Comparison of ENCODE assay signal across 20 cellular contexts in the genomic region with DNA sequence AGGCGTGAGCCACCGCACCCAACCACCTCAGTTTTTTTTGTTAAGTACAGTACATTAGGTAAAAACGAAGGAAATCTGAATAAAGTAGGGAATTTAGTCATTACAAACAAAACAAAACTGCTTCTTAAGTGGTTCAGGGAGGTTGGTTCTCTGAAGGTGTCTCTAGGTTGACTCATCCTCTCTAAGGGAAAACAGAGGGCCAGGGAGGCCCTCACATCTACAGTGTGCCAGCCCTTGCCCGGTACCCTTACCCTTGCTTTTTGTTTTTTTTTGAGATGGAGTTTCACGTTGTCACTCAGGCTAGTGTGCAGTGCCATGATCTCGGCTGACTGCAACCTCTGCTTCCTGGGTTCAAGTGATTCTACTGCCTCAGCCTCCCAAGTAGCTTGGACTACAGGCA. TPM values are rescaled to one million over a fixed set of nuclear protein-coding genes. Genes with fewer than 3 reads are reported as not detected.
DNase-seq lines count a peak whose midpoint lies in the region; ATAC-seq and TF ChIP-seq lines count a peak whose summit lies in the region.
"Had no signal": no experiment of that assay in that cellular context is flagged by ENCODE, and none has a peak within 500 bp of the region (broad histone marks: within the 10 kb centered on the region; RNA-seq: fewer than 3 reads in every experiment).

No MANE protein-coding gene starts in this region.

- H2AFZ ChIP-seq in IMR-90 (replicated peaks; ENCODE audit: low read length, poor library complexity), result no peak overlapping the region
- H2AFZ ChIP-seq: hepatocyte had no signal

- CTCF ChIA-PET in IMR-90 (lab: Yijun Ruan, JAX), result no interaction called here
- CTCF ChIA-PET in Caco-2 (lab: Charles Lee), result no interaction called here

- no peak overlapping the region for H2BK20ac ChIP-seq in IMR-90 (ENCODE audit: low read depth, low read length)

- H3K36me3 ChIP-seq in IMR-90 (ENCODE audit: control insufficient read depth, insufficient read depth, low read length) (no peaks in the 10 kb centered on the region), psoas muscle (ENCODE audit: insufficient read depth in 1 of 2, low read depth in 1 of 2) (no peaks in the 10 kb centered on the region), Caco-2 (ENCODE audit: control insufficient read depth, insufficient read depth, low read length) (no peaks in the 10 kb centered on the region)
- H3K36me3 ChIP-seq: pancreas, sigmoid colon had no signal

- H3K4me3 Mint-ChIP-seq in T-helper 2 cell treated with Interferon-gamma antibody and Interleukin-4, amounts not matched to agents 5 μg/mL and 100 μg/mL, for 36 hours, result no peak overlapping the region
- no peak overlapping the region for H3K4me3 Mint-ChIP-seq in Caco-2 (ENCODE audit: unreplicated experiment)
- H3K4me3 Mint-ChIP-seq: B cell had no signal

- H3K4me1 ChIP-seq in IMR-90 (ENCODE audit: control insufficient read depth, insufficient read depth, low read length), result peaks cover 12% of the 10 kb centered on the region
- peaks cover 28% of the 10 kb centered on the region for H3K4me1 ChIP-seq in psoas muscle
- H3K4me1 ChIP-seq in Caco-2, result peaks cover 16% of the 10 kb centered on the region
- H3K4me1 ChIP-seq: pancreas had no signal

- ATAC-seq in IMR-90 (ENCODE audit: low read depth) (no peak), psoas muscle (no peak)
- peak; percentile 71 to 80 for ATAC-seq in activated naive CD4-positive, alpha-beta T cell treated with anti-CD3 and anti-CD28 coated beads, Interleukin-2, amount 50 U/mL, for 72 hours
- ATAC-seq: pancreas had no signal

- in situ Hi-C loops in IMR-90 (cut with MboI; ENCODE audit: low sequenced_read_pairs), result no loop called here

- H3K9me3 Mint-ChIP-seq in T-helper 2 cell treated with Interferon-gamma antibody and Interleukin-4, amounts not matched to agents 5 μg/mL and 100 μg/mL, for 36 hours, result no peaks in the 10 kb centered on the region
- H3K9me3 Mint-ChIP-seq in activated naive CD4-positive, alpha-beta T cell treated with anti-CD3 and anti-CD28 coated beads, Interleukin-2, amount 50 U/mL, for 72 hours, result peaks cover 7 to 11% of the 10 kb centered on the region in 2 donors
- H3K9me3 Mint-ChIP-seq in Caco-2 (ENCODE audit: unreplicated experiment), result no peaks in the 10 kb centered on the region

- H3K9me1 ChIP-seq in IMR-90 (ENCODE audit: insufficient read depth, low read length), result peaks cover 22% of the 10 kb centered on the region; the same call in 1 of the 2 replicates

- TF ChIP-seq POLR2A in IMR-90 (IDR thresholded peaks at IDR 0.05; ENCODE audit: low read depth, low read length), result no peak

- no peak overlapping the region for H2BK120ac ChIP-seq in IMR-90 (ENCODE audit: low read depth, low read length)

- H3K9ac ChIP-seq in IMR-90 (ENCODE audit: low read depth, low read length), result no peak overlapping the region

- no peak for TF ChIP-seq CTCF in IMR-90 (conservative IDR thresholded peaks at IDR 0.05; ENCODE audit: low read depth, low read length)
- TF ChIP-seq CTCF in psoas muscle (IDR thresholded peaks at IDR 0.05), result no peak
- TF ChIP-seq CTCF in Caco-2 (IDR thresholded peaks at IDR 0.05; ENCODE audit: insufficient read depth in 1 of 2, low read depth in 1 of 2, low read length in 1 of 2, severe bottlenecking in 1 of 2, unreplicated experiment in 1 of 2), result no peak

- no peak overlapping the region for H3K56ac ChIP-seq in IMR-90 (ENCODE audit: extremely low read depth, insufficient read depth, low read length)

- H3K9me3 ChIP-seq in IMR-90 (ENCODE audit: control insufficient read depth, insufficient read depth, low read length) (no peaks in the 10 kb centered on the region), psoas muscle (no peaks in the 10 kb centered on the region), Caco-2 (no peaks in the 10 kb centered on the region)
- H3K9me3 ChIP-seq: pancreas, sigmoid colon had no signal

- H3K27ac ChIP-seq in IMR-90 (ENCODE audit: insufficient read depth, low read length) (no peak overlapping the region), psoas muscle (peak overlapping the region; percentile 53)
- H3K27ac ChIP-seq: 22Rv1, hepatocyte, pancreas had no signal

- 72% methylated on average over 2 of the region's 6 CpGs; no CpG with 5 or more reads in 1 of the 2 experiments for WGBS in IMR-90 (ENCODE audit: extremely low coverage in 2 of 2, insufficient read length in 1 of 2), 2 experiments
- WGBS in psoas muscle, 3 donors, result 77 to 92% (median 80%) methylated on average over 6 of the region's 6 CpGs

- H3K27me3 ChIP-seq in IMR-90 (ENCODE audit: control insufficient read depth, insufficient read depth, low read length) (no peaks in the 10 kb centered on the region), psoas muscle (ENCODE audit: insufficient read depth in 3 of 3, low read length in 2 of 3) (no peaks in the 10 kb centered on the region), Caco-2 (replicated peaks; ENCODE audit: control insufficient read depth, insufficient read depth, low read length) (no peaks in the 10 kb centered on the region)
- H3K27me3 ChIP-seq: hepatocyte, pancreas, sigmoid colon had no signal

- no peak overlapping the region for H3K23ac ChIP-seq in IMR-90 (ENCODE audit: low read depth, low read length)

- no peaks in the 10 kb centered on the region for H3K27me3 Mint-ChIP-seq in T-helper 2 cell treated with Interferon-gamma antibody and Interleukin-4, amounts not matched to agents 5 μg/mL and 100 μg/mL, for 36 hours (ENCODE audit: low read depth)
- no peaks in the 10 kb centered on the region for H3K27me3 Mint-ChIP-seq in Caco-2 (ENCODE audit: insufficient read depth, unreplicated experiment)
- H3K27me3 Mint-ChIP-seq: B cell had no signal

- BruUV-seq in IMR-90 (replicated peaks; lab: Mats Ljungman, UMichigan) (no TSS peak), Caco-2 (replicated peaks; lab: Mats Ljungman, UMichigan) (no TSS peak)

- H2AK5ac ChIP-seq in IMR-90 (ENCODE audit: low read depth, low read length), result peak overlapping the region; percentile 70

- POLR2A ChIA-PET in IMR-90 (lab: Charles Lee; ENCODE audit: unreplicated experiment) (interaction anchor here (0.7 kb wide), 1 partner anchor 17 kb away, joined by 3 read pairs; no protein-coding TSS in a partner anchor), Caco-2 (lab: Charles Lee) (no interaction called here)

- H3K4ac ChIP-seq in IMR-90 (ENCODE audit: low read depth, low read length), result peak overlapping the region; percentile 15; the same call in 1 of the 2 replicates

- peak overlapping the region; percentile 44 for H2AK9ac ChIP-seq in IMR-90 (replicated peaks; ENCODE audit: low read depth, low read length, poor library complexity)

- H3K4me2 ChIP-seq in IMR-90 (ENCODE audit: low read depth, low read length), result no peak overlapping the region
- H3K4me2 ChIP-seq: hepatocyte had no signal

- H4K91ac ChIP-seq in IMR-90 (ENCODE audit: insufficient read depth, low read depth, low read length), result no peak overlapping the region; the same call in 1 of the 2 replicates

- H3K36me3 Mint-ChIP-seq in T-helper 2 cell treated with Interferon-gamma antibody and Interleukin-4, amounts not matched to agents 5 μg/mL and 100 μg/mL, for 36 hours (ENCODE audit: low read depth), result peaks cover 31% of the 10 kb centered on the region
- peaks cover 11 to 13% of the 10 kb centered on the region in 2 donors for H3K36me3 Mint-ChIP-seq in activated naive CD4-positive, alpha-beta T cell treated with anti-CD3 and anti-CD28 coated beads, Interleukin-2, amount 50 U/mL, for 72 hours
- H3K36me3 Mint-ChIP-seq in Caco-2 (ENCODE audit: insufficient read depth, unreplicated experiment), result peaks cover 12% of the 10 kb centered on the region

- peak overlapping the region; percentile 8 for H2BK5ac ChIP-seq in IMR-90 (ENCODE audit: low read depth, low read length, poor library complexity, severe bottlenecking)

- no peak for TF ChIP-seq RAD21 in IMR-90 (IDR thresholded peaks at IDR 0.05; ENCODE audit: low read length)

- H3K4me1 Mint-ChIP-seq in T-helper 2 cell treated with Interferon-gamma antibody and Interleukin-4, amounts not matched to agents 5 μg/mL and 100 μg/mL, for 36 hours (ENCODE audit: low read depth), result peaks cover 39% of the 10 kb centered on the region
- peaks cover 5% of the 10 kb centered on the region for H3K4me1 Mint-ChIP-seq in Caco-2 (ENCODE audit: low read depth, unreplicated experiment)

- H3K18ac ChIP-seq in IMR-90 (ENCODE audit: low read depth, low read length), result peak overlapping the region; percentile 43

- H3K27ac Mint-ChIP-seq in T-helper 2 cell treated with Interferon-gamma antibody and Interleukin-4, amounts not matched to agents 5 μg/mL and 100 μg/mL, for 36 hours, result peak overlapping the region; percentile 58
- H3K27ac Mint-ChIP-seq in activated naive CD4-positive, alpha-beta T cell treated with anti-CD3 and anti-CD28 coated beads, Interleukin-2, amount 50 U/mL, for 72 hours, result peak overlapping the region; percentile 81 to 85
- no peak overlapping the region for H3K27ac Mint-ChIP-seq in Caco-2 (ENCODE audit: unreplicated experiment)
- H3K27ac Mint-ChIP-seq: B cell had no signal

- H3K4me3 ChIP-seq in IMR-90 (ENCODE audit: insufficient read depth, low read depth, low read length), result no peak overlapping the region
- no peak overlapping the region for H3K4me3 ChIP-seq in psoas muscle
- no peak overlapping the region for H3K4me3 ChIP-seq in Caco-2 (ENCODE audit: low read depth, low read length)
- H3K4me3 ChIP-seq: hepatocyte, pancreas, sigmoid colon had no signal

- intact Hi-C loops in IMR-90 (cut with micrococcal nuclease), result no loop called here
- intact Hi-C loops in psoas muscle (cut with DNase I), result no loop called here
- intact Hi-C loops in Caco-2 (cut with micrococcal nuclease; ENCODE audit: unreplicated experiment), result no loop called here

- H4K5ac ChIP-seq in IMR-90 (ENCODE audit: low read depth, low read length), result no peak overlapping the region

- no peaks in the 10 kb centered on the region for H4K20me1 ChIP-seq in IMR-90 (ENCODE audit: insufficient read depth, low read length)

- 0 out of 2 replicates have a peak overlapping the region, but pooled peaks have one; percentile 72 for H3K14ac ChIP-seq in IMR-90 (replicated peaks; ENCODE audit: low read depth, low read length)

- no peak overlapping the region for H2BK15ac ChIP-seq in IMR-90 (ENCODE audit: low read depth, low read length)

- no peak for DNase-seq in T-helper 2 cell treated with Interferon-gamma antibody and Interleukin-4, amounts not matched to agents 5 μg/mL and 100 μg/mL, for 36 hours (ENCODE audit: low spot score)
- DNase-seq in T-helper 2 cell (no peak), IMR-90 (no peak), psoas muscle (no peak), Caco-2 (no peak), NCI-H2081 (lab: John Stamatoyannopoulos, UW) (no peak), MV-4-11 (lab: John Stamatoyannopoulos, UW) (no peak)
- no peak for DNase-seq in activated naive CD4-positive, alpha-beta T cell treated with anti-CD3 and anti-CD28 coated beads, Interleukin-2, amount 50 U/mL, for 72 hours (ENCODE audit: low spot score in 2 of 2)
- DNase-seq: COR-L47; islet precursor cell; KG1; NCI-H2081 treated with DMSO at 0.1 percent for 48 hours; pancreas; sigmoid colon; stimulated activated naive CD4-positive, alpha-beta T cell; SW 1271 had no signal

- H3K79me1 ChIP-seq in IMR-90 (ENCODE audit: low read depth in 1 of 2, low read length in 2 of 2), result peaks cover 0 to 14% of the 10 kb centered on the region in 2 experiments; a peak in 2 of 4 replicates

- peak overlapping the region in 1 of 2 experiments; percentile 65; a peak in 2 of 4 replicates for H4K8ac ChIP-seq in IMR-90 (ENCODE audit: low read depth in 2 of 2, low read length in 2 of 2)

- dilution Hi-C loops in IMR-90 (cut with HindIII; ENCODE audit: low sequenced_read_pairs, unreplicated experiment), result no loop called here

RNA-seq across cellular contexts. Expression of a gene that starts 17.2 kb away (rescaled TPM):
- total RNA-seq in IMR-90 (2012; rRNA removed) (14.2 and 22.8 TPM in 2 replicates), psoas muscle (10 to 100 TPM; 68.0 to 77.1 (median 72.1) TPM), Caco-2 (2022) (75.5 and 78.8 TPM in 2 replicates)
- polyA plus RNA-seq in IMR-90 (2012; rRNA removed) (77.2 and 101 TPM in 2 replicates), psoas muscle (10 to 100 TPM; 22.7 to 40.3 (median 38.9) TPM)
- 57.0 and 329 TPM in 2 replicates for polyA plus RNA-seq in IMR-90 (2012; cell fraction: cytosol; rRNA removed)
- 200 and 259 TPM in 2 replicates for polyA plus RNA-seq in IMR-90 (2012; cell fraction: nucleus; rRNA removed; ENCODE audit: low replicate concordance)
- 100 to 1,000 TPM; 213 to 255 TPM for total RNA-seq in activated naive CD4-positive, alpha-beta T cell treated with anti-CD3 and anti-CD28 coated beads, Interleukin-2, amount 50 U/mL, for 72 hours

RNA-seq across cellular contexts. Expression of a gene that starts 24.3 kb away (rescaled TPM):
- total RNA-seq in IMR-90 (2012; rRNA removed) (44.8 and 88.0 TPM in 2 replicates), psoas muscle (100 to 1,000 TPM in 2 of 4 donors, 10 to 100 TPM in 2; 87.9 to 136 (median 112) TPM), Caco-2 (2022) (184 and 186 TPM in 2 replicates)
- polyA plus RNA-seq in IMR-90 (2012; rRNA removed) (118 and 157 TPM in 2 replicates), psoas muscle (100 to 1,000 TPM; 118 to 215 (median 139) TPM)
- 210 and 274 TPM in 2 replicates for polyA plus RNA-seq in IMR-90 (2012; cell fraction: cytosol; rRNA removed)
- 65.4 and 112 TPM in 2 replicates for polyA plus RNA-seq in IMR-90 (2012; cell fraction: nucleus; rRNA removed; ENCODE audit: low replicate concordance)
- total RNA-seq in activated naive CD4-positive, alpha-beta T cell treated with anti-CD3 and anti-CD28 coated beads, Interleukin-2, amount 50 U/mL, for 72 hours, result 100 to 1,000 TPM; 280 to 379 TPM

RNA-seq across cellular contexts. Expression of a gene that starts 24.3 kb away (rescaled TPM):
- total RNA-seq in IMR-90 (2012; rRNA removed), result 0.18 and 0.28 TPM in 2 replicates
- polyA plus RNA-seq in IMR-90 (2012; rRNA removed), result 0.60 and 0.67 TPM in 2 replicates
- polyA plus RNA-seq in IMR-90 (2012; cell fraction: cytosol; rRNA removed), result 0.24 and 0.29 TPM in 2 replicates
- polyA plus RNA-seq in IMR-90 (2012; cell fraction: nucleus; rRNA removed; ENCODE audit: low replicate concordance), result 6.1 and 10.8 TPM in 2 replicates
- total RNA-seq in activated naive CD4-positive, alpha-beta T cell treated with anti-CD3 and anti-CD28 coated beads, Interleukin-2, amount 50 U/mL, for 72 hours, result 1 to 10 TPM in 1 of 2 donors, under 1 TPM in 1; 0.45 to 1.5 TPM
- total RNA-seq in psoas muscle, result 1 to 10 TPM in 1 of 4 donors, under 1 TPM in 3; 0.32 to 1.5 (median 0.43) TPM
- polyA plus RNA-seq in psoas muscle, result under 1 TPM; 0.12 to 0.57 (median 0.17) TPM
- total RNA-seq in Caco-2 (2022), result 1.5 and 2.1 TPM in 2 replicates
- total RNA-seq: bronchial epithelial cell had no signal

RNA-seq across cellular contexts. Expression of a gene that starts 41.8 kb away (rescaled TPM):
- total RNA-seq in IMR-90 (2012; rRNA removed) (11.1 and 14.3 TPM in 2 replicates), psoas muscle (10 to 100 TPM; 18.3 to 47.8 (median 31.7) TPM), Caco-2 (2022) (25.6 and 26.0 TPM in 2 replicates)
- polyA plus RNA-seq in IMR-90 (2012; rRNA removed) (11.8 and 13.3 TPM in 2 replicates), psoas muscle (10 to 100 TPM in 1 of 3 donors, 1 to 10 TPM in 2; 8.0 to 13.8 (median 9.1) TPM)
- polyA plus RNA-seq in IMR-90 (2012; cell fraction: cytosol; rRNA removed), result 3.8 and 13.8 TPM in 2 replicates
- polyA plus RNA-seq in IMR-90 (2012; cell fraction: nucleus; rRNA removed; ENCODE audit: low replicate concordance), result 32.7 and 36.9 TPM in 2 replicates
- total RNA-seq in activated naive CD4-positive, alpha-beta T cell treated with anti-CD3 and anti-CD28 coated beads, Interleukin-2, amount 50 U/mL, for 72 hours, result 10 to 100 TPM; 38.3 to 47.2 TPM

Comparison
In these comparisons a context has a peak if more than half of its experiments do, and no peak if none do; other contexts are left out.
1. ATAC-seq: peak in activated naive CD4-positive, alpha-beta T cell treated with anti-CD3 and anti-CD28 coated beads, Interleukin-2, amount 50 U/mL, for 72 hours (2 of 2); none in IMR-90 (single experiment) and psoas muscle (0 of 4).